In genomic region chr6:492816-493414, GRCh38 we compare ENCODE assay signal across 20 cellular contexts.
DNase-seq lines count a peak whose midpoint lies in the region; ATAC-seq and TF ChIP-seq lines count a peak whose summit lies in the region.
"Had no signal": no experiment of that assay in that cellular context is flagged by ENCODE, and none has a peak within 500 bp of the region (broad histone marks: within the 10 kb centered on the region; RNA-seq: fewer than 3 reads in every experiment).

No MANE protein-coding gene starts in this region.

- H3K27ac ChIP-seq in CD8-positive, alpha-beta memory T cell (ENCODE audit: low read depth, low read length) = no peak overlapping the region
- H3K27ac ChIP-seq in Peyer's patch = no peak overlapping the region
- H3K27ac ChIP-seq: adrenal gland, neutrophil, prostate gland, SK-N-MC, thyroid gland had no signal

- DNase-seq in activated CD8-positive, alpha-beta memory T cell treated with anti-CD3 and anti-CD28 coated beads, Interleukin-2, amount 10 ng/mL, durations not matched to agents 7 days and 5 days = no peak
- no peak for DNase-seq in activated CD8-positive, alpha-beta memory T cell treated with anti-CD3 and anti-CD28 coated beads, Interleukin-2, amount 50 U/mL, for 48 hours
- no peak for DNase-seq in CD8-positive, alpha-beta memory T cell
- no peak for DNase-seq in naive thymus-derived CD8-positive, alpha-beta T cell
- DNase-seq in ureter (ENCODE audit: low spot score) (no peak), HFFc6 (no peak), Peyer's patch (no peak)
- DNase-seq: adrenal gland; dorsolateral prefrontal cortex; hippocampal formation; left colon; stimulated activated CD4-positive, alpha-beta T cell treated with anti-CD3 and anti-CD28 coated beads, Interleukin-4, amount 100 ng/mL, for 4 hours; stimulated activated naive CD4-positive, alpha-beta T cell; thyroid gland had no signal

- H3K27me3 ChIP-seq in CD8-positive, alpha-beta memory T cell (ENCODE audit: insufficient read depth, low read length, poor library complexity, severe bottlenecking) = no peaks in the 10 kb centered on the region
- no peaks in the 10 kb centered on the region for H3K27me3 ChIP-seq in Peyer's patch
- H3K27me3 ChIP-seq: adrenal gland, dorsolateral prefrontal cortex, neutrophil, thyroid gland had no signal

- no peak for ATAC-seq in activated CD8-positive, alpha-beta memory T cell treated with anti-CD3 and anti-CD28 coated beads, Interleukin-2, amount 10 ng/mL, durations not matched to agents 7 days and 5 days
- ATAC-seq in activated T-helper 17 cell treated with anti-CD3 and anti-CD28 coated beads, Interleukin-2, amount 50 U/mL, for 72 hours (replicated peaks) = no peak
- ATAC-seq in naive thymus-derived CD8-positive, alpha-beta T cell = no peak
- ATAC-seq: left colon had no signal

- H3K36me3 Mint-ChIP-seq in activated CD8-positive, alpha-beta memory T cell treated with anti-CD3 and anti-CD28 coated beads, Interleukin-2, amount 10 ng/mL, durations not matched to agents 7 days and 5 days = peaks cover 34% of the 10 kb centered on the region
- peaks cover 5 to 24% (median 9%) of the 10 kb centered on the region in 3 donors for H3K36me3 Mint-ChIP-seq in CD8-positive, alpha-beta memory T cell
- peaks cover 100% of the 10 kb centered on the region for H3K36me3 Mint-ChIP-seq in activated T-helper 17 cell treated with anti-CD3 and anti-CD28 coated beads, Interleukin-2, amount 50 U/mL, for 72 hours (ENCODE audit: low read depth)
- peaks cover 7 to 26% (median 18%) of the 10 kb centered on the region in 3 donors for H3K36me3 Mint-ChIP-seq in naive thymus-derived CD8-positive, alpha-beta T cell
- H3K36me3 Mint-ChIP-seq in HFFc6 (ENCODE audit: low read depth) = peaks cover 37% of the 10 kb centered on the region

- no peaks in the 10 kb centered on the region for H3K9me3 Mint-ChIP-seq in activated CD8-positive, alpha-beta memory T cell treated with anti-CD3 and anti-CD28 coated beads, Interleukin-2, amount 10 ng/mL, durations not matched to agents 7 days and 5 days (ENCODE audit: low read depth)
- H3K9me3 Mint-ChIP-seq in CD8-positive, alpha-beta memory T cell = no peaks in the 10 kb centered on the region
- H3K9me3 Mint-ChIP-seq in activated T-helper 17 cell treated with anti-CD3 and anti-CD28 coated beads, Interleukin-2, amount 50 U/mL, for 72 hours = peaks cover 3% of the 10 kb centered on the region
- H3K9me3 Mint-ChIP-seq in naive thymus-derived CD8-positive, alpha-beta T cell = peaks cover 0 to 6% (median 0%) of the 10 kb centered on the region in 9 donors
- H3K9me3 Mint-ChIP-seq in HFFc6 = no peaks in the 10 kb centered on the region
- H3K9me3 Mint-ChIP-seq: memory B cell had no signal

- no peak overlapping the region for H3K4me3 ChIP-seq in CD8-positive, alpha-beta memory T cell (ENCODE audit: low read length)
- H3K4me3 ChIP-seq in Peyer's patch = no peak overlapping the region
- H3K4me3 ChIP-seq: adrenal gland, dorsolateral prefrontal cortex, prostate gland, SK-N-MC, thyroid gland had no signal

- H3K4me3 Mint-ChIP-seq in activated CD8-positive, alpha-beta memory T cell treated with anti-CD3 and anti-CD28 coated beads, Interleukin-2, amount 10 ng/mL, durations not matched to agents 7 days and 5 days = peak overlapping the region; percentile 42
- H3K4me3 Mint-ChIP-seq in CD8-positive, alpha-beta memory T cell = peak overlapping the region in 5 of 7 donors; percentile 8 to 75 (median 62)
- H3K4me3 Mint-ChIP-seq in activated T-helper 17 cell treated with anti-CD3 and anti-CD28 coated beads, Interleukin-2, amount 50 U/mL, for 72 hours = peak overlapping the region; percentile 85
- peak overlapping the region in 9 of 10 donors; percentile 14 to 64 (median 44) for H3K4me3 Mint-ChIP-seq in naive thymus-derived CD8-positive, alpha-beta T cell
- H3K4me3 Mint-ChIP-seq in HFFc6 = no peak overlapping the region
- H3K4me3 Mint-ChIP-seq: brain, memory B cell had no signal

- H3K27ac Mint-ChIP-seq in activated CD8-positive, alpha-beta memory T cell treated with anti-CD3 and anti-CD28 coated beads, Interleukin-2, amount 10 ng/mL, durations not matched to agents 7 days and 5 days = peak overlapping the region; percentile 91
- peak overlapping the region; percentile 61 to 94 (median 86) for H3K27ac Mint-ChIP-seq in CD8-positive, alpha-beta memory T cell
- peak overlapping the region; percentile 95 for H3K27ac Mint-ChIP-seq in activated T-helper 17 cell treated with anti-CD3 and anti-CD28 coated beads, Interleukin-2, amount 50 U/mL, for 72 hours
- H3K27ac Mint-ChIP-seq in naive thymus-derived CD8-positive, alpha-beta T cell = peak overlapping the region in 9 of 10 donors; percentile 8 to 86 (median 77)
- no peak overlapping the region for H3K27ac Mint-ChIP-seq in HFFc6
- H3K27ac Mint-ChIP-seq: brain had no signal

- CTCF ChIA-PET in activated CD8-positive, alpha-beta memory T cell treated with anti-CD3 and anti-CD28 coated beads, Interleukin-2, amount 10 ng/mL, durations not matched to agents 7 days and 5 days (lab: Charles Lee) = interaction anchor here (1.1 to 1.6 kb wide), 5 partner anchors 10 to 61 kb away, joined by 3 to 8 read pairs (median 5); no protein-coding TSS in a partner anchor
- CTCF ChIA-PET in CD8-positive, alpha-beta memory T cell (lab: Charles Lee) = interaction anchor here (0.8 to 2.2 kb wide), 3 partner anchors 9 to 21 kb away, joined by 3 to 7 read pairs (median 5); no protein-coding TSS in a partner anchor

- H3K4me1 ChIP-seq in CD8-positive, alpha-beta memory T cell (ENCODE audit: insufficient read depth, low read length) = peaks cover 69% of the 10 kb centered on the region
- H3K4me1 ChIP-seq in Peyer's patch = peaks cover 0 to 19% (median 0%) of the 10 kb centered on the region in 4 donors
- H3K4me1 ChIP-seq: adrenal gland, prostate gland, thyroid gland had no signal

- no peaks in the 10 kb centered on the region for H3K9me3 ChIP-seq in CD8-positive, alpha-beta memory T cell (ENCODE audit: low read length)
- no peaks in the 10 kb centered on the region for H3K9me3 ChIP-seq in Peyer's patch
- H3K9me3 ChIP-seq: adrenal gland, neutrophil, prostate gland, thyroid gland had no signal

- POLR2A ChIA-PET in CD8-positive, alpha-beta memory T cell (lab: Charles Lee) = interaction anchor here (0.6 kb wide), 1 partner anchor 18 kb away, joined by 3 read pairs; no protein-coding TSS in a partner anchor
- POLR2A ChIA-PET in naive thymus-derived CD8-positive, alpha-beta T cell (lab: Charles Lee) = interaction anchor here (0.8 kb wide), 1 partner anchor 18 kb away, joined by 4 read pairs; no protein-coding TSS in a partner anchor

- no peaks in the 10 kb centered on the region for H3K27me3 Mint-ChIP-seq in activated CD8-positive, alpha-beta memory T cell treated with anti-CD3 and anti-CD28 coated beads, Interleukin-2, amount 10 ng/mL, durations not matched to agents 7 days and 5 days
- no peaks in the 10 kb centered on the region for H3K27me3 Mint-ChIP-seq in CD8-positive, alpha-beta memory T cell
- H3K27me3 Mint-ChIP-seq in activated T-helper 17 cell treated with anti-CD3 and anti-CD28 coated beads, Interleukin-2, amount 50 U/mL, for 72 hours = no peaks in the 10 kb centered on the region
- H3K27me3 Mint-ChIP-seq in naive thymus-derived CD8-positive, alpha-beta T cell = no peaks in the 10 kb centered on the region
- no peaks in the 10 kb centered on the region for H3K27me3 Mint-ChIP-seq in HFFc6 (ENCODE audit: insufficient read depth)
- H3K27me3 Mint-ChIP-seq: brain, memory B cell had no signal

- peaks cover 89% of the 10 kb centered on the region for H3K4me1 Mint-ChIP-seq in activated CD8-positive, alpha-beta memory T cell treated with anti-CD3 and anti-CD28 coated beads, Interleukin-2, amount 10 ng/mL, durations not matched to agents 7 days and 5 days
- H3K4me1 Mint-ChIP-seq in CD8-positive, alpha-beta memory T cell = peaks cover 66 to 85% (median 85%) of the 10 kb centered on the region in 3 donors
- peaks cover 66% of the 10 kb centered on the region for H3K4me1 Mint-ChIP-seq in activated T-helper 17 cell treated with anti-CD3 and anti-CD28 coated beads, Interleukin-2, amount 50 U/mL, for 72 hours
- peaks cover 38 to 77% (median 69%) of the 10 kb centered on the region in 4 donors for H3K4me1 Mint-ChIP-seq in naive thymus-derived CD8-positive, alpha-beta T cell
- no peaks in the 10 kb centered on the region for H3K4me1 Mint-ChIP-seq in HFFc6 (ENCODE audit: low read depth)
- H3K4me1 Mint-ChIP-seq: brain had no signal

- TF ChIP-seq CTCF in HFFc6 (IDR thresholded peaks at IDR 0.05) (no peak), Peyer's patch (IDR thresholded peaks at IDR 0.05) (no peak)

- H3K36me3 ChIP-seq in CD8-positive, alpha-beta memory T cell (ENCODE audit: insufficient read depth, low read length) = peaks cover 9% of the 10 kb centered on the region
- H3K36me3 ChIP-seq in Peyer's patch = peaks cover 0 to 10% (median 0%) of the 10 kb centered on the region in 3 donors
- H3K36me3 ChIP-seq: prostate gland had no signal

- no peak for TF ChIP-seq POLR2A in Peyer's patch (IDR thresholded peaks at IDR 0.05)
